Comparison of ENCODE assay signal across 8 cellular contexts in genomic region chr21:17818158-17819113, GRCh38.
DNase-seq lines count a peak whose midpoint lies in the region; ATAC-seq and TF ChIP-seq lines count a peak whose summit lies in the region.

No MANE protein-coding gene starts in this region.

- DNase-seq in NCI-H1436 (lab: John Stamatoyannopoulos, UW) (peak; percentile 7), NCI-H1436 treated with DMSO at 0.1 percent for 48 hours (lab: John Stamatoyannopoulos, UW) (no peak), NCI-H2171 (lab: John Stamatoyannopoulos, UW) (peak; percentile 6), epithelial cell of esophagus (ENCODE audit: low read depth) (peak; percentile 35)
- peak; percentile 12 to 23 (median 17) for DNase-seq in activated CD8-positive, alpha-beta memory T cell treated with anti-CD3 and anti-CD28 coated beads for 48 hours (ENCODE audit: low read depth in 2 of 3, low spot score in 2 of 3)
- DNase-seq in stimulated activated naive CD4-positive, alpha-beta T cell treated with Interleukin-2 at 50 U/mL for 16 hours (lab: John Stamatoyannopoulos, UW) = peak; percentile 25

- H3K36me3 ChIP-seq in muscle layer of duodenum (ENCODE audit: control insufficient read depth in 1 of 2, insufficient read depth in 2 of 2, low read length in 2 of 2) = peaks cover 0 to 8% of the 10 kb centered on the region in 2 donors

- H3K27ac ChIP-seq in muscle layer of duodenum (ENCODE audit: low read length) = peak overlapping the region; percentile 82

- H3K27me3 ChIP-seq in muscle layer of duodenum (ENCODE audit: low read depth, low read length) = no peaks in the 10 kb centered on the region

- no peaks in the 10 kb centered on the region for H3K9me3 ChIP-seq in muscle layer of duodenum (ENCODE audit: control insufficient read depth in 1 of 2, low read length in 2 of 2)

- H3K4me3 ChIP-seq in epithelial cell of esophagus (ENCODE audit: low read length) (peak overlapping the region; percentile 84), muscle layer of duodenum (ENCODE audit: low read depth in 1 of 2, low read length in 2 of 2) (peak overlapping the region; percentile 75 to 77)

- H3K4me1 ChIP-seq in muscle layer of duodenum (ENCODE audit: control insufficient read depth in 1 of 2, insufficient read depth in 2 of 2, low read length in 2 of 2) = peaks cover 0 to 14% of the 10 kb centered on the region in 2 donors

- ATAC-seq in HG02763 (IDR thresholded peaks at IDR 0.05; ENCODE audit: unreplicated experiment) = peak; percentile 16

- no peak for TF ChIP-seq CTCF in epithelial cell of esophagus (IDR thresholded peaks at IDR 0.05; ENCODE audit: insufficient read depth, low read depth, low read length, missing control alignments)
